In the genomic region with DNA sequence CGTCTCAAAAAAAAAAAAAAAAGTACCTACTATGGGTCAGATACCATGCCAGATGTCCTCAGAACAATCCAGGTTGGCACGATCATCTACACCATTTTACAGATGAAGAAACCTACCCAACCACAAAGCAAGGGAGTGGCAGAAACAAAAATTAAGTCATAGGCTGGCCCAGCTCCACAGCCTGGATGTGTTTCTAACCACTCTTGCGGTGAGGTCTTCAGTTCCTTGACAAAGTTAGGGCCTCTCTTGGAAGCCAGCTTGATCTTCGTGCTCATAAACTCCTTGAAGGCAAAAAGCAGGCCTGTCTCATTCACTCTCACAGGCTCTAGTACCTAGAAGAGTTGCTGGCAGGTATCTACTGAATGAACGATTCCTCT, we compare ENCODE assay signal across 7 cellular contexts.
DNase-seq lines count a peak whose midpoint lies in the region; ATAC-seq and TF ChIP-seq lines count a peak whose summit lies in the region.

No MANE protein-coding gene starts in this region.

- peak; percentile 22 for DNase-seq in RWPE1 (ENCODE audit: low spot score)
- DNase-seq in fibroblast of peridontal ligament (ENCODE audit: extremely low read depth), result peak; percentile 60
- DNase-seq in ecto neural progenitor cell (ENCODE audit: low spot score), result no peak
- no peak for DNase-seq in hepatic stellate cell (ENCODE audit: low spot score)

- peak overlapping the region; percentile 88 for H3K27ac ChIP-seq in RWPE1

- H3K4me1 Mint-ChIP-seq in stimulated activated memory B cell treated with anti-CD40 and anti-IgM and Interleukin-4, amounts not matched to agents 10 μg/mL and 1 μg/mL and 100 μg/mL, for 72 hours, result peaks cover 88% of the 10 kb centered on the region

- H3K27ac Mint-ChIP-seq in stimulated activated memory B cell treated with anti-CD40 and anti-IgM and Interleukin-4, amounts not matched to agents 10 μg/mL and 1 μg/mL and 100 μg/mL, for 72 hours, result peak overlapping the region; percentile 75

- H3K36me3 Mint-ChIP-seq in stimulated activated memory B cell treated with anti-CD40 and anti-IgM and Interleukin-4, amounts not matched to agents 10 μg/mL and 1 μg/mL and 100 μg/mL, for 72 hours, result peaks cover 39% of the 10 kb centered on the region

- peak overlapping the region; percentile 84 for H3K4me3 Mint-ChIP-seq in stimulated activated memory B cell treated with anti-CD40 and anti-IgM and Interleukin-4, amounts not matched to agents 10 μg/mL and 1 μg/mL and 100 μg/mL, for 72 hours

- H3K9me3 Mint-ChIP-seq in stimulated activated memory B cell treated with anti-CD40 and anti-IgM and Interleukin-4, amounts not matched to agents 10 μg/mL and 1 μg/mL and 100 μg/mL, for 72 hours, result no peaks in the 10 kb centered on the region

- POLR2A ChIA-PET in RWPE1 (lab: Yijun Ruan, JAX; ENCODE audit: low non-redundant PET), result no interaction called here

- ATAC-seq in GM19467 (IDR thresholded peaks at IDR 0.05; ENCODE audit: unreplicated experiment) (peak; percentile 7), HG02759 (IDR thresholded peaks at IDR 0.05; ENCODE audit: unreplicated experiment) (no peak)
- no peak for ATAC-seq in stimulated activated memory B cell treated with anti-CD40 and anti-IgM and Interleukin-4, amounts not matched to agents 10 μg/mL and 1 μg/mL and 100 μg/mL, for 72 hours

- no peak for TF ChIP-seq CTCF in RWPE1 (conservative IDR thresholded peaks at IDR 0.05; ENCODE audit: low read depth)

- CTCF ChIA-PET in RWPE1 (lab: Yijun Ruan, JAX), result interaction anchor here (0.9 kb wide), 1 partner anchor 53 kb away, joined by 3 read pairs; a partner anchor contains a TSS

- H3K27me3 Mint-ChIP-seq in stimulated activated memory B cell treated with anti-CD40 and anti-IgM and Interleukin-4, amounts not matched to agents 10 μg/mL and 1 μg/mL and 100 μg/mL, for 72 hours, result no peaks in the 10 kb centered on the region

Comparison
In these comparisons a context has a peak if more than half of its experiments do, and no peak if none do; other contexts are left out.
1. DNase-seq: peak in RWPE1 (single experiment) and fibroblast of peridontal ligament (single experiment); none in ecto neural progenitor cell (single experiment) and hepatic stellate cell (single experiment).